Comparison of ENCODE assay signal across 18 cellular contexts in the genomic region with DNA sequence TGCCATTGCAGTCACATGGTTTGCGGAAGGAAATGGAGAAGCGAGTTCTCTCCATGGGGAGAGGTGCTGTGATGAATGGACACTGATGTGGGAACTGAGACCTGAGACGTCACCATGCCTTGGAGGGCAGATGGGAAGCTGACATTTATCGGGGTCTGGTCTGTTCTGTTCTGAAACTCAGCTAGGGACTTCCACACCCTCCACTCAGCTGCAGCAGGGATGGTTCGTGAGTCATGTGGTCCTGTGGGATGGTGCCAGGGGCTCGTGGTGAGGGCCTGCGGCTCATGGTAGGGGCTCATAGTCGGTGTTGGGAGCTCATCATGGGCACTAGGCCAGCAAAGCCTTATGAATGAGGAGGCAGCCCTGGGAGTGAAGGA. TPM values are rescaled to one million over a fixed set of nuclear protein-coding genes. Genes with fewer than 3 reads are reported as not detected.
DNase-seq lines count a peak whose midpoint lies in the region; FAIRE-seq lines count a peak whose summit lies in the region.
"Had no signal": no experiment of that assay in that cellular context is flagged by ENCODE, and none has a peak within 500 bp of the region (broad histone marks: within the 10 kb centered on the region; RNA-seq: fewer than 3 reads in every experiment).

No MANE protein-coding gene starts in this region.

- DNase-seq in EL, result peak; percentile 29
- DNase-seq in M059J (ENCODE audit: low read depth), result peak; percentile 49
- peak; percentile 91 for DNase-seq in epidermal melanocyte (ENCODE audit: insufficient read length, low spot score)
- no peak for DNase-seq in neuronal stem cell (ENCODE audit: low spot score)
- DNase-seq in HTR-8/SVneo (ENCODE audit: insufficient read length, low spot score), result no peak
- DNase-seq in hepatic stellate cell (ENCODE audit: low spot score), result no peak
- DNase-seq in medulla oblongata (ENCODE audit: extremely low spot score), result no peak
- no peak for DNase-seq in NCI-H446 treated with DMSO at 0.1 percent for 48 hours (lab: John Stamatoyannopoulos, UW)
- DNase-seq: activated CD4-positive, alpha-beta T cell treated with anti-CD3 and anti-CD28 coated beads for 4 hours; activated naive CD8-positive, alpha-beta T cell treated with anti-CD3 and anti-CD28 coated beads, Interleukin-2, amount 10 ng/mL, durations not matched to agents 7 days and 5 days; CD8-positive, alpha-beta memory T cell; DMS79; H7; NCI-H1694; NCI-H226; sigmoid colon; stimulated activated naive CD8-positive, alpha-beta T cell treated with anti-CD3 and anti-CD28 coated beads, Interleukin-15, Interleukin-2, amounts not matched to agents 100 U/mL and 50 U/mL, for 24 hours had no signal

- H2BK120ac ChIP-seq in neuronal stem cell (ENCODE audit: low read depth, low read length), result no peak overlapping the region

- no peak overlapping the region for H2BK5ac ChIP-seq in neuronal stem cell (ENCODE audit: low read length)

- no peak for FAIRE-seq in HTR-8/SVneo (lab: Jason Lieb, UNC)

- H3K9ac ChIP-seq in neuronal stem cell (ENCODE audit: low read depth, low read length, poor library complexity), result no peak overlapping the region

- no peaks in the 10 kb centered on the region for H3K36me3 ChIP-seq in neuronal stem cell (replicated peaks in 1 of 2; ENCODE audit: control insufficient read depth in 2 of 2, insufficient read depth in 2 of 2, low read length in 2 of 2)
- H3K36me3 ChIP-seq: sigmoid colon had no signal

- H2BK12ac ChIP-seq in neuronal stem cell (ENCODE audit: low read length), result no peak overlapping the region

- H3K79me1 ChIP-seq in neuronal stem cell (ENCODE audit: low read depth, low read length), result peaks cover 4% of the 10 kb centered on the region

- H3K4me3 ChIP-seq in neuronal stem cell (ENCODE audit: low read length in 2 of 2), result no peak overlapping the region
- H3K4me3 ChIP-seq: sigmoid colon, tibial nerve had no signal

- no peak overlapping the region for H3K18ac ChIP-seq in neuronal stem cell (ENCODE audit: low read length)

- no peak overlapping the region for H4K8ac ChIP-seq in neuronal stem cell (ENCODE audit: low read depth, low read length)

- no peak overlapping the region for H2BK15ac ChIP-seq in neuronal stem cell (ENCODE audit: low read length)

- no peak overlapping the region for H3K4ac ChIP-seq in neuronal stem cell (ENCODE audit: low read length)

- H3K23ac ChIP-seq in neuronal stem cell (ENCODE audit: low read depth, low read length, poor library complexity), result no peak overlapping the region

- H3K9me3 ChIP-seq in neuronal stem cell (replicated peaks in 1 of 2; ENCODE audit: control insufficient read depth in 2 of 2, insufficient read depth in 1 of 2, low read depth in 1 of 2, low read length in 2 of 2), result no peaks in the 10 kb centered on the region
- H3K9me3 ChIP-seq: sigmoid colon, tibial nerve had no signal

- H3K14ac ChIP-seq in neuronal stem cell (ENCODE audit: low read length), result peak overlapping the region; percentile 47

- H3K4me2 ChIP-seq in neuronal stem cell (ENCODE audit: insufficient read depth, low read length, poor library complexity, severe bottlenecking), result no peak overlapping the region

- H3K27ac ChIP-seq in neuronal stem cell (replicated peaks; ENCODE audit: low read length), result no peak overlapping the region
- H3K27ac ChIP-seq: sigmoid colon had no signal

- H3K4me1 ChIP-seq in neuronal stem cell (ENCODE audit: control insufficient read depth in 2 of 2, insufficient read depth in 1 of 2, low read depth in 1 of 2, low read length in 2 of 2), result peaks cover 4 to 8% of the 10 kb centered on the region in 2 donors

- peaks cover 0 to 7% (median 0%) of the 10 kb centered on the region in 3 experiments for H3K27me3 ChIP-seq in neuronal stem cell (ENCODE audit: control insufficient read depth in 3 of 3, insufficient read depth in 3 of 3, low read depth in 1 of 3, low read length in 3 of 3)
- H3K27me3 ChIP-seq: sigmoid colon, tibial nerve had no signal

- H4K91ac ChIP-seq in neuronal stem cell (ENCODE audit: low read depth, low read length, poor library complexity), result no peak overlapping the region

- H2AK5ac ChIP-seq in neuronal stem cell (ENCODE audit: low read depth, low read length), result no peak overlapping the region

- no peak overlapping the region for H2AFZ ChIP-seq in neuronal stem cell (ENCODE audit: low read length)

- no CpG with 5 or more reads among the region's 8 CpGs for WGBS in neuronal stem cell (ENCODE audit: extremely low coverage in 2 of 2, insufficient read length in 2 of 2, insufficient replicate concordance in 1 of 2), 2 donors

RNA-seq across cellular contexts. Expression of gene GPR137B, which starts 6.1 kb away (rescaled TPM):
- total RNA-seq in M059J (2014; rRNA removed; shearing (Covaris generic)), result 10.2 and 14.2 TPM in 2 replicates
- polyA plus RNA-seq in neuronal stem cell (2013, experiment 1 of 2), result 7.5 TPM
- 7.2 TPM for polyA plus RNA-seq in neuronal stem cell (2013, experiment 2 of 2)

Comparison
In these comparisons a context has a peak if more than half of its experiments do, and no peak if none do; other contexts are left out.
1. DNase-seq: peak in EL (single experiment), M059J (single experiment) and epidermal melanocyte (single experiment); none in neuronal stem cell (single experiment), HTR-8/SVneo (single experiment), hepatic stellate cell (single experiment), medulla oblongata (single experiment) and NCI-H446 treated with DMSO at 0.1 percent for 48 hours (single experiment).